In genomic region chr1:27527857-27528700, GRCh38 we compare ENCODE assay signal across 8 cellular contexts. TPM values are rescaled to one million over a fixed set of nuclear protein-coding genes. Genes with fewer than 3 reads are reported as not detected.
A peak's percentile ranks its signal among the peaks of the same experiment; 100 is the strongest.
DNase-seq lines count a peak whose midpoint lies in the region; ATAC-seq and TF ChIP-seq lines count a peak whose summit lies in the region.

No MANE protein-coding gene starts in this region.

- H3K36me3 ChIP-seq in neutrophil, result no peaks in the 10 kb centered on the region

- peaks cover 37 to 38% of the 10 kb centered on the region in 2 experiments for H3K4me1 ChIP-seq in neutrophil (ENCODE audit: control insufficient read depth in 1 of 2, insufficient read depth in 1 of 2, low read depth in 1 of 2, low read length in 1 of 2)

- intact Hi-C loops in activated T-helper 1 cell treated with anti-CD3 and anti-CD28 coated beads, Interleukin-12 subunit alpha, Interleukin-12 subunit beta, Interleukin-2, Interleukin-4 antibody, amounts not matched to agents 30 ng/mL and 10 ng/mL and 1 ng/mL, durations not matched to agents 14 hours and 24 hours and 36 hours (cut with micrococcal nuclease), result no loop called here

- H3K27me3 ChIP-seq in neutrophil, result peaks cover 31% of the 10 kb centered on the region

- no peaks in the 10 kb centered on the region for H3K9me3 Mint-ChIP-seq in activated T-helper 1 cell treated with anti-CD3 and anti-CD28 coated beads, Interleukin-12 subunit alpha, Interleukin-12 subunit beta, Interleukin-2, Interleukin-4 antibody, amounts not matched to agents 30 ng/mL and 10 ng/mL and 1 ng/mL, durations not matched to agents 14 hours and 24 hours and 36 hours

- H3K36me3 Mint-ChIP-seq in activated T-helper 1 cell treated with anti-CD3 and anti-CD28 coated beads, Interleukin-12 subunit alpha, Interleukin-12 subunit beta, Interleukin-2, Interleukin-4 antibody, amounts not matched to agents 30 ng/mL and 10 ng/mL and 1 ng/mL, durations not matched to agents 14 hours and 24 hours and 36 hours (ENCODE audit: low read depth), result peaks cover 5% of the 10 kb centered on the region

- no peaks in the 10 kb centered on the region for H3K27me3 Mint-ChIP-seq in activated T-helper 1 cell treated with anti-CD3 and anti-CD28 coated beads, Interleukin-12 subunit alpha, Interleukin-12 subunit beta, Interleukin-2, Interleukin-4 antibody, amounts not matched to agents 30 ng/mL and 10 ng/mL and 1 ng/mL, durations not matched to agents 14 hours and 24 hours and 36 hours (ENCODE audit: insufficient read depth)

- DNase-seq in NCI-H510A (lab: John Stamatoyannopoulos, UW) (peak; percentile 98), fibroblast of villous mesenchyme (ENCODE audit: low read depth) (no peak), NCI-H1694 (lab: John Stamatoyannopoulos, UW) (no peak), glomerular visceral epithelial cell (ENCODE audit: extremely low spot score) (no peak), KG1 (lab: John Stamatoyannopoulos, UW) (no peak)
- DNase-seq in activated T-helper 1 cell treated with anti-CD3 and anti-CD28 coated beads, Interleukin-12 subunit alpha, Interleukin-12 subunit beta, Interleukin-2, Interleukin-4 antibody, amounts not matched to agents 30 ng/mL and 10 ng/mL and 1 ng/mL, durations not matched to agents 14 hours and 24 hours and 36 hours (ENCODE audit: low spot score), result no peak

- no peaks in the 10 kb centered on the region for H3K9me3 ChIP-seq in neutrophil

- H3K4me3 Mint-ChIP-seq in activated T-helper 1 cell treated with anti-CD3 and anti-CD28 coated beads, Interleukin-12 subunit alpha, Interleukin-12 subunit beta, Interleukin-2, Interleukin-4 antibody, amounts not matched to agents 30 ng/mL and 10 ng/mL and 1 ng/mL, durations not matched to agents 14 hours and 24 hours and 36 hours, result peak overlapping the region; percentile 52

- H3K4me3 ChIP-seq in fibroblast of villous mesenchyme (ENCODE audit: low read depth, low read length), result peak overlapping the region; percentile 18
- H3K4me3 ChIP-seq in neutrophil (ENCODE audit: low read depth in 1 of 2, low read length in 1 of 2), result peak overlapping the region; percentile 45 to 54

- ATAC-seq in GM19025 (IDR thresholded peaks at IDR 0.05; ENCODE audit: low read depth, unreplicated experiment), result peak; percentile 39

- H3K27ac ChIP-seq in neutrophil, result no peak overlapping the region

- TF ChIP-seq CTCF in fibroblast of villous mesenchyme (IDR thresholded peaks at IDR 0.05; ENCODE audit: insufficient read depth, low read depth, low read length), result no peak
- TF ChIP-seq CTCF in neutrophil (IDR thresholded peaks at IDR 0.05), result no peak

- peak overlapping the region; percentile 5 for H3K27ac Mint-ChIP-seq in activated T-helper 1 cell treated with anti-CD3 and anti-CD28 coated beads, Interleukin-12 subunit alpha, Interleukin-12 subunit beta, Interleukin-2, Interleukin-4 antibody, amounts not matched to agents 30 ng/mL and 10 ng/mL and 1 ng/mL, durations not matched to agents 14 hours and 24 hours and 36 hours

- peaks cover 65% of the 10 kb centered on the region for H3K4me1 Mint-ChIP-seq in activated T-helper 1 cell treated with anti-CD3 and anti-CD28 coated beads, Interleukin-12 subunit alpha, Interleukin-12 subunit beta, Interleukin-2, Interleukin-4 antibody, amounts not matched to agents 30 ng/mL and 10 ng/mL and 1 ng/mL, durations not matched to agents 14 hours and 24 hours and 36 hours (ENCODE audit: low read depth)

RNA-seq across cellular contexts. Expression of gene WASF2, which starts 38.1 kb away (rescaled TPM):
- 108 and 109 TPM in 2 replicates for total RNA-seq in activated T-helper 1 cell treated with anti-CD3 and anti-CD28 coated beads, Interleukin-12 subunit alpha, Interleukin-12 subunit beta, Interleukin-2, Interleukin-4 antibody, amounts not matched to agents 30 ng/mL and 10 ng/mL and 1 ng/mL, durations not matched to agents 14 hours and 24 hours and 36 hours
- total RNA-seq in fibroblast of villous mesenchyme, result 16.0 and 18.7 TPM in 2 replicates
